Comparison of ENCODE assay signal across 30 cellular contexts in genomic region chr10:17406036-17406834, GRCh38. TPM values are rescaled to one million over a fixed set of nuclear protein-coding genes. Genes with fewer than 3 reads are reported as not detected.
DNase-seq lines count a peak whose midpoint lies in the region; ATAC-seq and TF ChIP-seq lines count a peak whose summit lies in the region.
"Had no signal": no experiment of that assay in that cellular context is flagged by ENCODE, and none has a peak within 500 bp of the region (broad histone marks: within the 10 kb centered on the region; RNA-seq: fewer than 3 reads in every experiment).

No MANE protein-coding gene starts in this region.

- TF ChIP-seq CTCF in GM23338 (conservative IDR thresholded peaks at IDR 0.05; ENCODE audit: low read depth in 2 of 2) = no peak
- TF ChIP-seq CTCF in nephron (IDR thresholded peaks at IDR 0.05; ENCODE audit: unreplicated experiment in 3 of 3) = no peak

- peak; percentile 66 for ATAC-seq in GM23338
- ATAC-seq in T-helper 17 cell = no peak
- no peak for ATAC-seq in GM21447 (IDR thresholded peaks at IDR 0.05; ENCODE audit: unreplicated experiment)
- ATAC-seq: activated CD8-positive, alpha-beta memory T cell treated with anti-CD3 and anti-CD28 coated beads, Interleukin-2, amount 10 ng/mL, durations not matched to agents 7 days and 5 days; activated T-cell treated with anti-CD3 and anti-CD28 coated beads, Interleukin-2, amount 50 U/mL, for 4 hours; GM12878; naive thymus-derived CD8-positive, alpha-beta T cell had no signal

- H3K9me3 Mint-ChIP-seq in GM23338 = peaks cover 9% of the 10 kb centered on the region; the same call in 2 of the 3 replicates
- H3K9me3 Mint-ChIP-seq in nephron = peaks cover 7% of the 10 kb centered on the region
- H3K9me3 Mint-ChIP-seq: activated T-cell treated with anti-CD3 and anti-CD28 coated beads, Interleukin-2, amount 50 U/mL, for 4 hours; CD8-positive, alpha-beta memory T cell had no signal

- H3F3A ChIP-seq in GM23338 (replicated peaks; ENCODE audit: low read depth) = no peaks in the 10 kb centered on the region; the same call in 1 of the 2 replicates

- H3K9me3 ChIP-seq in T-helper 17 cell (ENCODE audit: control insufficient read depth, low read length, poor library complexity, severe bottlenecking) (no peaks in the 10 kb centered on the region), SJCRH30 (replicated peaks) (no peaks in the 10 kb centered on the region)
- H3K9me3 ChIP-seq: ovary had no signal

- H3K4me3 ChIP-seq in GM23338 (peak overlapping the region; percentile 33), SJCRH30 (no peak overlapping the region)
- H3K4me3 ChIP-seq: GM12878, ovary, skin epidermis had no signal

- H3K36me3 Mint-ChIP-seq in GM23338 (ENCODE audit: low read depth) (no peaks in the 10 kb centered on the region; the same call in 2 of the 3 replicates), T-helper 17 cell (ENCODE audit: low read depth) (peaks cover 2% of the 10 kb centered on the region), nephron (ENCODE audit: low read depth) (no peaks in the 10 kb centered on the region)
- H3K36me3 Mint-ChIP-seq: activated CD8-positive, alpha-beta memory T cell treated with anti-CD3 and anti-CD28 coated beads, Interleukin-2, amount 10 ng/mL, durations not matched to agents 7 days and 5 days; activated naive CD8-positive, alpha-beta T cell treated with anti-CD3 and anti-CD28 coated beads for 36 hours; CD8-positive, alpha-beta memory T cell; naive thymus-derived CD8-positive, alpha-beta T cell; type B pancreatic cell had no signal

- H3K27me3 ChIP-seq in GM23338 (ENCODE audit: insufficient read depth) = no peaks in the 10 kb centered on the region
- H3K27me3 ChIP-seq in SJCRH30 = no peaks in the 10 kb centered on the region
- H3K27me3 ChIP-seq: ovary had no signal

- H3K36me3 ChIP-seq in GM23338 (ENCODE audit: insufficient read depth) (no peaks in the 10 kb centered on the region), SJCRH30 (no peaks in the 10 kb centered on the region)
- H3K36me3 ChIP-seq: ovary had no signal

- H3K9me2 ChIP-seq in GM23338 (ENCODE audit: insufficient read depth) = no peaks in the 10 kb centered on the region

- H3K4me1 Mint-ChIP-seq in GM23338 = peaks cover 14% of the 10 kb centered on the region
- peaks cover 13% of the 10 kb centered on the region for H3K4me1 Mint-ChIP-seq in T-helper 17 cell
- H3K4me1 Mint-ChIP-seq in nephron = peaks cover 11% of the 10 kb centered on the region
- H3K4me1 Mint-ChIP-seq: B cell had no signal

- H3K27ac ChIP-seq in GM23338 (ENCODE audit: low read depth) (peak overlapping the region; percentile 92), SJCRH30 (no peak overlapping the region)
- H3K27ac ChIP-seq: ovary, skin epidermis had no signal

- H3K4me1 ChIP-seq in GM23338 (ENCODE audit: insufficient read depth) = peaks cover 21% of the 10 kb centered on the region
- H3K4me1 ChIP-seq in SJCRH30 = no peaks in the 10 kb centered on the region

- H3K27ac Mint-ChIP-seq in GM23338 (peak overlapping the region; percentile 73), T-helper 17 cell (peak overlapping the region; percentile 27), nephron (peak overlapping the region; percentile 3 to 59 (median 54))
- H3K27ac Mint-ChIP-seq: activated CD8-positive, alpha-beta memory T cell treated with anti-CD3 and anti-CD28 coated beads, Interleukin-2, amount 10 ng/mL, durations not matched to agents 7 days and 5 days; activated naive CD8-positive, alpha-beta T cell treated with anti-CD3 and anti-CD28 coated beads for 36 hours; B cell; type B pancreatic cell had no signal

- H3K4me2 ChIP-seq in GM23338 = peak overlapping the region; percentile 71

- H4K20me1 ChIP-seq in GM23338 (replicated peaks; ENCODE audit: insufficient read depth) = no peaks in the 10 kb centered on the region

- peak overlapping the region; percentile 18; the same call in 1 of the 3 replicates for H3K4me3 Mint-ChIP-seq in GM23338
- H3K4me3 Mint-ChIP-seq in T-helper 17 cell = no peak overlapping the region
- H3K4me3 Mint-ChIP-seq in nephron = no peak overlapping the region
- H3K4me3 Mint-ChIP-seq: activated CD8-positive, alpha-beta memory T cell treated with anti-CD3 and anti-CD28 coated beads, Interleukin-2, amount 10 ng/mL, durations not matched to agents 7 days and 5 days; activated naive CD8-positive, alpha-beta T cell treated with anti-CD3 and anti-CD28 coated beads for 36 hours; activated T-cell treated with anti-CD3 and anti-CD28 coated beads, Interleukin-2, amount 50 U/mL, for 4 hours; B cell; CD8-positive, alpha-beta memory T cell; naive thymus-derived CD8-positive, alpha-beta T cell; type B pancreatic cell had no signal

- DNase-seq in GM23338 (ENCODE audit: low spot score) (peak; percentile 54), T-helper 17 cell (no peak), foreskin melanocyte (peak; percentile 56), NCI-H2196 (lab: John Stamatoyannopoulos, UW; ENCODE audit: unreplicated experiment) (no peak), SJCRH30 (no peak), H4 (ENCODE audit: low spot score) (no peak)
- DNase-seq: activated CD4-positive, alpha-beta T cell treated with anti-CD3 and anti-CD28 coated beads, Interleukin-2, amount 50 U/mL, for 1 hour; activated CD8-positive, alpha-beta memory T cell treated with anti-CD3 and anti-CD28 coated beads, Interleukin-2, amount 10 ng/mL, durations not matched to agents 7 days and 5 days; activated gamma-delta T cell; activated naive CD8-positive, alpha-beta T cell treated with anti-CD3 and anti-CD28 coated beads for 36 hours; activated T-cell treated with anti-CD3 and anti-CD28 coated beads, Interleukin-2, amount 50 U/mL, for 4 hours; anterior cingulate cortex; CD8-positive, alpha-beta memory T cell; glutamatergic neuron; kidney; midbrain; naive thymus-derived CD8-positive, alpha-beta T cell; NCI-H1092 treated with DMSO at 0.1 percent for 48 hours; NCI-H1930; NCI-H82; ovary; SIG-M5; stimulated activated naive CD4-positive, alpha-beta T cell had no signal

- H2AFZ ChIP-seq in GM23338 = peak overlapping the region; percentile 64; the same call in 1 of the 2 replicates

- no peaks in the 10 kb centered on the region for H3K79me2 ChIP-seq in GM23338 (replicated peaks; ENCODE audit: insufficient read depth)

- H3K27me3 Mint-ChIP-seq in GM23338 (ENCODE audit: insufficient read depth, low read depth, poor library complexity) (peaks cover 3% of the 10 kb centered on the region), T-helper 17 cell (peaks cover 6% of the 10 kb centered on the region), nephron (ENCODE audit: low read depth) (peaks cover 3% of the 10 kb centered on the region)
- H3K27me3 Mint-ChIP-seq: activated CD8-positive, alpha-beta memory T cell treated with anti-CD3 and anti-CD28 coated beads, Interleukin-2, amount 10 ng/mL, durations not matched to agents 7 days and 5 days; activated naive CD8-positive, alpha-beta T cell treated with anti-CD3 and anti-CD28 coated beads for 36 hours; naive thymus-derived CD8-positive, alpha-beta T cell had no signal

TF ChIP-seq in GM23338, 12 proteins besides CTCF, POLR2A, EP300 and RAD21 (continues in another document):
- TF ChIP-seq ZNF114 (CRISPR knock-in tag; IDR thresholded peaks at IDR 0.05) = no peak
- TF ChIP-seq EZH2phosphoT487 (IDR thresholded peaks at IDR 0.05; ENCODE audit: unreplicated experiment) = no peak
- no peak for TF ChIP-seq CREB1 (CRISPR knock-in tag; IDR thresholded peaks at IDR 0.05; ENCODE audit: low read depth)
- TF ChIP-seq POLR2AphosphoS5 (IDR thresholded peaks at IDR 0.05; ENCODE audit: low read depth) = no peak

RNA-seq across cellular contexts. Expression of gene ST8SIA6, which starts 48.2 kb away (rescaled TPM):
- total RNA-seq in GM23338 (2014; rRNA removed; shearing (Covaris generic)) = 2.3 TPM in 2 replicates
- polyA plus RNA-seq in GM23338 (2016; fragmentation: Nextera tagmentation; extraction: Ambion mirVana) = 0.96 and 1.6 TPM in 2 replicates
- total RNA-seq in T-helper 17 cell = 1 to 10 TPM in 1 of 2 donors, under 1 TPM in 1; 0.72 to 4.1 TPM
- not detected in 2 replicates for total RNA-seq in SJCRH30 (2014; rRNA removed; shearing (Covaris generic))
- 0.14 TPM in 1 of 2 replicates, not detected in the other for total RNA-seq in H4 (2014; rRNA removed; shearing (Covaris generic))
- total RNA-seq: activated CD8-positive, alpha-beta memory T cell treated with anti-CD3 and anti-CD28 coated beads, Interleukin-2, amount 10 ng/mL, durations not matched to agents 7 days and 5 days; activated naive CD8-positive, alpha-beta T cell treated with anti-CD3 and anti-CD28 coated beads for 36 hours; B cell; CD8-positive, alpha-beta memory T cell; GM12878; M059J had no signal

Comparison
In these comparisons a context has a peak if more than half of its experiments do, and no peak if none do; other contexts are left out.
1. DNase-seq: peak in GM23338 (single experiment) and foreskin melanocyte (single experiment); none in T-helper 17 cell (0 of 3), NCI-H2196 (single experiment), SJCRH30 (0 of 2) and H4 (single experiment).
2. Peak in every context shown above with its lines, with median percentiles within 50 percentile points of each other: H3K27ac Mint-ChIP-seq.